In the genomic region with DNA sequence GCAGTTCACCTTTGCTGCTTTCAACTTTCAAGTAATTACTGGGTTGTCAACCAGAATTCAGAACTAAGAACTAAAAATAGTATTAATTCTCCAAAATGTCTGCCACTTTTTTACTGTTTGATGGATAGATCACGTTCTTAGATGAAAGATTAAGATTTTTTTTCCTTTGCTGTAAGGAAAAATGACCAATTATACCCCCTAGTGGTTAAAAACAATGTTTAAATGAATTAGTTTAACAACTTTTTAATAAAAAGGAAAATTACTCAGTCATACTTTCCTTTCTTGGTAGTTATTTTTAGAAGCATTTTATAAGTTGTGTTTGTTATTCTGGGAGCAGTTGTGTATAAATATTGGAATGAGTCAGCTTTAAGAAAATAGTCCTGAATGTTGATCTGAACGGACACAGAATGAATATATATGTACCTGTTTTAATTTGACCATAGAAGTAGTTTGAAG, we compare ENCODE assay signal across 9 cellular contexts. TPM values are rescaled to one million over a fixed set of nuclear protein-coding genes. Genes with fewer than 3 reads are reported as not detected.
DNase-seq lines count a peak whose midpoint lies in the region; ATAC-seq and TF ChIP-seq lines count a peak whose summit lies in the region.
"Had no signal": no experiment of that assay in that cellular context is flagged by ENCODE, and none has a peak within 500 bp of the region (broad histone marks: within the 10 kb centered on the region; RNA-seq: fewer than 3 reads in every experiment).

No MANE protein-coding gene starts in this region.

- ATAC-seq in activated naive CD8-positive, alpha-beta T cell treated with anti-CD3 and anti-CD28 coated beads, Interleukin-2, amount 50 U/mL, for 24 hours, result no peak
- ATAC-seq in memory B cell (ENCODE audit: low read depth), result no peak

- peaks cover 3% of the 10 kb centered on the region for H3K27me3 Mint-ChIP-seq in activated naive CD8-positive, alpha-beta T cell treated with anti-CD3 and anti-CD28 coated beads, Interleukin-2, amount 50 U/mL, for 24 hours
- no peaks in the 10 kb centered on the region for H3K27me3 Mint-ChIP-seq in memory B cell

- H3K9me3 ChIP-seq in effector memory CD4-positive, alpha-beta T cell (ENCODE audit: control insufficient read depth, low read length), result peaks cover 7% of the 10 kb centered on the region
- H3K9me3 ChIP-seq in testis, result no peaks in the 10 kb centered on the region

- CTCF ChIA-PET in HEK293T (lab: Yijun Ruan, JAX), result interaction anchor here (0.6 to 1.0 kb wide), 5 partner anchors 10 to 186 kb away, joined by 3 to 6 read pairs (median 4); no protein-coding TSS in a partner anchor

- POLR2A ChIA-PET in HEK293T (lab: Yijun Ruan, JAX), result no interaction called here

- no peak overlapping the region for H3K27ac ChIP-seq in effector memory CD4-positive, alpha-beta T cell (ENCODE audit: insufficient read depth, low read length, poor library complexity, severe bottlenecking)
- no peak overlapping the region for H3K27ac ChIP-seq in testis

- H3K4me3 ChIP-seq in effector memory CD4-positive, alpha-beta T cell (ENCODE audit: insufficient read depth, low read depth, low read length, poor library complexity, severe bottlenecking), result no peak overlapping the region
- no peak overlapping the region for H3K4me3 ChIP-seq in testis

- H3K4me1 ChIP-seq in effector memory CD4-positive, alpha-beta T cell (ENCODE audit: control insufficient read depth, insufficient read depth, low read length, poor library complexity, severe bottlenecking), result peaks cover 3% of the 10 kb centered on the region
- peaks cover 14% of the 10 kb centered on the region for H3K4me1 ChIP-seq in testis

- H3K4me1 Mint-ChIP-seq in activated naive CD8-positive, alpha-beta T cell treated with anti-CD3 and anti-CD28 coated beads, Interleukin-2, amount 50 U/mL, for 24 hours, result peaks cover 85% of the 10 kb centered on the region
- peaks cover 52% of the 10 kb centered on the region for H3K4me1 Mint-ChIP-seq in memory B cell

- intact Hi-C loops in testis (cut with DNase I; ENCODE audit: low total_unique reads), result no loop called here

- peak; percentile 67 to 75 for DNase-seq in AML-193 (lab: John Stamatoyannopoulos, UW)
- DNase-seq in HEK293T (ENCODE audit: extremely low spot score), result no peak
- no peak for DNase-seq in activated naive CD8-positive, alpha-beta T cell treated with anti-CD3 and anti-CD28 coated beads, Interleukin-2, amount 50 U/mL, for 24 hours
- no peak for DNase-seq in memory B cell (ENCODE audit: low spot score in 2 of 2)
- no peak for DNase-seq in HPDE6-E6E7 (ENCODE audit: extremely low spot score)
- no peak for DNase-seq in effector memory CD4-positive, alpha-beta T cell
- DNase-seq in NCI-H526 (lab: John Stamatoyannopoulos, UW), result no peak
- DNase-seq in testis, result no peak
- DNase-seq: activated gamma-delta T cell had no signal

- H3K9me3 Mint-ChIP-seq in activated naive CD8-positive, alpha-beta T cell treated with anti-CD3 and anti-CD28 coated beads, Interleukin-2, amount 50 U/mL, for 24 hours, result peaks cover 22% of the 10 kb centered on the region
- H3K9me3 Mint-ChIP-seq in memory B cell, result no peaks in the 10 kb centered on the region

- peaks cover 43% of the 10 kb centered on the region for H3K36me3 Mint-ChIP-seq in activated naive CD8-positive, alpha-beta T cell treated with anti-CD3 and anti-CD28 coated beads, Interleukin-2, amount 50 U/mL, for 24 hours (ENCODE audit: low read depth)
- H3K36me3 Mint-ChIP-seq in memory B cell, result peaks cover 11% of the 10 kb centered on the region

- H3K4me3 Mint-ChIP-seq in activated naive CD8-positive, alpha-beta T cell treated with anti-CD3 and anti-CD28 coated beads, Interleukin-2, amount 50 U/mL, for 24 hours, result peak overlapping the region; percentile 4
- H3K4me3 Mint-ChIP-seq in memory B cell, result peak overlapping the region; percentile 53

- TF ChIP-seq CTCF in testis (IDR thresholded peaks at IDR 0.05), result peak in 1 of 3 experiments; percentile 62

- TF ChIP-seq POLR2A in testis (IDR thresholded peaks at IDR 0.05), result no peak

- 53 to 56% methylated on average over 2 of the region's 2 CpGs for WGBS in testis, 2 donors

- H3K36me3 ChIP-seq in effector memory CD4-positive, alpha-beta T cell (ENCODE audit: control insufficient read depth, insufficient read depth, low read length), result peaks cover 17% of the 10 kb centered on the region
- no peaks in the 10 kb centered on the region for H3K36me3 ChIP-seq in testis (ENCODE audit: low read depth, missing control alignments)

- no peaks in the 10 kb centered on the region for H3K27me3 ChIP-seq in effector memory CD4-positive, alpha-beta T cell (replicated peaks; ENCODE audit: control insufficient read depth, insufficient read depth, low read length, poor library complexity, severe bottlenecking)
- no peaks in the 10 kb centered on the region for H3K27me3 ChIP-seq in testis

- H3K27ac Mint-ChIP-seq in activated naive CD8-positive, alpha-beta T cell treated with anti-CD3 and anti-CD28 coated beads, Interleukin-2, amount 50 U/mL, for 24 hours, result peak overlapping the region; percentile 7
- peak overlapping the region; percentile 60 for H3K27ac Mint-ChIP-seq in memory B cell

TF ChIP-seq in HEK293T, 16 proteins besides CTCF, POLR2A, EP300 and RAD21:
- TF ChIP-seq ZNF384 (IDR thresholded peaks at IDR 0.05), result peak; percentile 72
- TF ChIP-seq, protein P1, sequence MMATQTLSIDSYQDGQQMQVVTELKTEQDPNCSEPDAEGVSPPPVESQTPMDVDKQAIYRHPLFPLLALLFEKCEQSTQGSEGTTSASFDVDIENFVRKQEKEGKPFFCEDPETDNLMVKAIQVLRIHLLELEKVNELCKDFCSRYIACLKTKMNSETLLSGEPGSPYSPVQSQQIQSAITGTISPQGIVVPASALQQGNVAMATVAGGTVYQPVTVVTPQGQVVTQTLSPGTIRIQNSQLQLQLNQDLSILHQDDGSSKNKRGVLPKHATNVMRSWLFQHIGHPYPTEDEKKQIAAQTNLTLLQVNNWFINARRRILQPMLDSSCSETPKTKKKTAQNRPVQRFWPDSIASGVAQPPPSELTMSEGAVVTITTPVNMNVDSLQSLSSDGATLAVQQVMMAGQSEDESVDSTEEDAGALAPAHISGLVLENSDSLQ (IDR thresholded peaks at IDR 0.05), result peak; percentile 72
- no peak for TF ChIP-seq FOXK2 (IDR thresholded peaks at IDR 0.05)
- TF ChIP-seq ELF4 (IDR thresholded peaks at IDR 0.05), result no peak
- no peak for TF ChIP-seq LEF1 (IDR thresholded peaks at IDR 0.05; ENCODE audit: borderline replicate concordance)
- no peak for TF ChIP-seq SUZ12 (IDR thresholded peaks at IDR 0.05)
- TF ChIP-seq L3MBTL2 (conservative IDR thresholded peaks at IDR 0.05), result no peak
- TF ChIP-seq FOXA1 (IDR thresholded peaks at IDR 0.05), result no peak
- TF ChIP-seq NFRKB (IDR thresholded peaks at IDR 0.05), result no peak
- no peak for TF ChIP-seq BHLHE40 (IDR thresholded peaks at IDR 0.05; ENCODE audit: borderline replicate concordance)
- no peak for TF ChIP-seq HDGF (IDR thresholded peaks at IDR 0.05; ENCODE audit: borderline replicate concordance)
- no peak for TF ChIP-seq FOXM1 (IDR thresholded peaks at IDR 0.05; ENCODE audit: borderline replicate concordance)
- TF ChIP-seq ARNT (IDR thresholded peaks at IDR 0.05), result no peak

RNA-seq across cellular contexts. Expression of a gene that starts 4.6 kb away (rescaled TPM):
- 100 to 1,000 TPM; 106 to 119 TPM for total RNA-seq in testis
- 136 TPM for polyA plus RNA-seq in testis (ENCODE audit: insufficient read depth, low read depth, low replicate concordance)

Comparison
In these comparisons a context has a peak if more than half of its experiments do, and no peak if none do; other contexts are left out.
1. DNase-seq: peak in AML-193 (2 of 2); none in HEK293T (single experiment), activated naive CD8-positive, alpha-beta T cell treated with anti-CD3 and anti-CD28 coated beads, Interleukin-2, amount 50 U/mL, for 24 hours (single experiment), memory B cell (0 of 2), HPDE6-E6E7 (single experiment), effector memory CD4-positive, alpha-beta T cell (0 of 3), NCI-H526 (0 of 2) and testis (single experiment).